Comparison of ENCODE assay signal across 8 cellular contexts in the genomic region with DNA sequence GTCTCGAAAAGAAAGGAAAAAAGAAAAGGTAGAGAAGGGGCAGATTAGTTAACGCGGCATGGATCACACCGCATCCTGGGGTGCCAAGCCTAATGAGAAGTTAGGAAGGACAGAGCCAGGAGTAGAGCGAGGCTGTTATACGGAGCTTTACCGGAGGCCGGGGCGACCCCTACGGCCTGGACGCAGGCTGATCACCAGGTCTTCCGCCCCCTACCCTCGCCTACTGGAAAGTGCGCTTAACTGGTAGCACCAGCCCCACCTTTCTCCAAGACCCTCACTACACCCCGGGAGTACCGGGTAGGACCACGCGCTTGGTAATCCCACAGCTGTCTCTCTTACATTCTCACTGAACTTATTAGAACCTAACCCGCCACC. TPM values are rescaled to one million over a fixed set of nuclear protein-coding genes. Genes with fewer than 3 reads are reported as not detected.
A peak's percentile ranks its signal among the peaks of the same experiment; 100 is the strongest.
DNase-seq lines count a peak whose midpoint lies in the region; ATAC-seq and TF ChIP-seq lines count a peak whose summit lies in the region.

No MANE protein-coding gene starts in this region.

- peak overlapping the region; percentile 91 for H3K4me3 ChIP-seq in CD8-positive, alpha-beta T cell (ENCODE audit: low read depth, low read length)
- H3K4me3 ChIP-seq in OCI-LY3 (ENCODE audit: low read length) (peak overlapping the region; percentile 91), mucosa of stomach (ENCODE audit: low read length) (peak overlapping the region; percentile 100)
- peak overlapping the region; percentile 82 for H3K4me3 ChIP-seq in effector memory CD4-positive, alpha-beta T cell (ENCODE audit: insufficient read depth, low read depth, low read length, poor library complexity, severe bottlenecking)

- H3K4me1 ChIP-seq in CD8-positive, alpha-beta T cell (ENCODE audit: insufficient read depth, low read length), result peaks cover 32% of the 10 kb centered on the region
- H3K4me1 ChIP-seq in OCI-LY3 (ENCODE audit: low read length) (peaks cover 22% of the 10 kb centered on the region), mucosa of stomach (ENCODE audit: control insufficient read depth, insufficient read depth, low read length) (no peaks in the 10 kb centered on the region)
- peaks cover 3% of the 10 kb centered on the region for H3K4me1 ChIP-seq in effector memory CD4-positive, alpha-beta T cell (ENCODE audit: control insufficient read depth, insufficient read depth, low read length, poor library complexity, severe bottlenecking)

- H2AFZ ChIP-seq in OCI-LY3 (ENCODE audit: low read depth, low read length), result no peak overlapping the region

- H3K4me3 Mint-ChIP-seq in CD8-positive, alpha-beta T cell, result peak overlapping the region; percentile 99

- no peak for DNase-seq in CD8-positive, alpha-beta T cell
- no peak for DNase-seq in effector memory CD4-positive, alpha-beta T cell
- DNase-seq in AG08395 (ENCODE audit: low spot score), result no peak
- no peak for DNase-seq in HT-29 (ENCODE audit: low spot score)
- no peak for DNase-seq in activated gamma-delta T cell (lab: John Stamatoyannopoulos, UW)

- H3K36me3 Mint-ChIP-seq in CD8-positive, alpha-beta T cell, result peaks cover 69% of the 10 kb centered on the region

- peak overlapping the region; percentile 99 for H3K27ac Mint-ChIP-seq in CD8-positive, alpha-beta T cell

- peaks cover 58% of the 10 kb centered on the region for H3K79me2 ChIP-seq in OCI-LY3 (ENCODE audit: low read length)

- CTCF ChIA-PET in CD8-positive, alpha-beta T cell (lab: Charles Lee), result interaction anchor here (0.7 to 4.7 kb wide), 8 partner anchors 14 to 265 kb away, joined by 3 to 38 read pairs (median 6); partner anchors contain the start of genes C12orf60 and WBP11

- H4K20me1 ChIP-seq in OCI-LY3 (ENCODE audit: insufficient read depth, low read length), result 0 out of 2 replicates have a peak, but pooled peaks cover 2% of the 10 kb centered on the region

- peaks cover 21% of the 10 kb centered on the region for H3K9me3 Mint-ChIP-seq in CD8-positive, alpha-beta T cell

- no peaks in the 10 kb centered on the region for H3K27me3 ChIP-seq in CD8-positive, alpha-beta T cell (ENCODE audit: insufficient read depth, low read length)
- no peaks in the 10 kb centered on the region for H3K27me3 ChIP-seq in OCI-LY3 (ENCODE audit: low read depth, low read length)
- H3K27me3 ChIP-seq in effector memory CD4-positive, alpha-beta T cell (replicated peaks; ENCODE audit: control insufficient read depth, insufficient read depth, low read length, poor library complexity, severe bottlenecking), result no peaks in the 10 kb centered on the region
- no peaks in the 10 kb centered on the region for H3K27me3 ChIP-seq in mucosa of stomach (ENCODE audit: control insufficient read depth, insufficient read depth, low read length)

- H3K36me3 ChIP-seq in CD8-positive, alpha-beta T cell (ENCODE audit: insufficient read depth, low read length), result no peaks in the 10 kb centered on the region
- H3K36me3 ChIP-seq in OCI-LY3 (replicated peaks; ENCODE audit: low read depth, low read length), result peaks cover 43% of the 10 kb centered on the region
- peaks cover 8% of the 10 kb centered on the region for H3K36me3 ChIP-seq in effector memory CD4-positive, alpha-beta T cell (ENCODE audit: control insufficient read depth, insufficient read depth, low read length)
- no peaks in the 10 kb centered on the region for H3K36me3 ChIP-seq in mucosa of stomach (ENCODE audit: control insufficient read depth, insufficient read depth, low read length)

- no peaks in the 10 kb centered on the region for H3K27me3 Mint-ChIP-seq in CD8-positive, alpha-beta T cell (ENCODE audit: low read depth)

- no peak for TF ChIP-seq CTCF in CD8-positive, alpha-beta T cell (IDR thresholded peaks at IDR 0.05)
- no peak for TF ChIP-seq CTCF in OCI-LY3 (IDR thresholded peaks at IDR 0.05; ENCODE audit: low read depth, low read length)

- peak overlapping the region; percentile 76 for H3K4me2 ChIP-seq in OCI-LY3 (ENCODE audit: low read length)

- H3K9ac ChIP-seq in OCI-LY3 (ENCODE audit: low read length), result peak overlapping the region; percentile 98
- peak overlapping the region; percentile 98 for H3K9ac ChIP-seq in mucosa of stomach (ENCODE audit: low read length)

- POLR2A ChIA-PET in CD8-positive, alpha-beta T cell (lab: Charles Lee), result interaction anchor here (0.7 to 9.1 kb wide), 22 partner anchors 10 to 1956 kb away, joined by 3 to 184 read pairs (median 5); partner anchors contain the start of genes ARHGDIB, ATF7IP, C12orf60 and DDX47

- intact Hi-C loops in CD8-positive, alpha-beta T cell (cut with DNase I, micrococcal nuclease), result loop anchor here in 1 of 2 experiments (5.0 kb wide), 2 partner anchors 47 to 512 kb away; no protein-coding TSS in a partner anchor

- peak overlapping the region; percentile 99 for H3K27ac ChIP-seq in CD8-positive, alpha-beta T cell (ENCODE audit: low read depth, low read length)
- H3K27ac ChIP-seq in OCI-LY3 (ENCODE audit: low read length), result peak overlapping the region; percentile 95
- H3K27ac ChIP-seq in effector memory CD4-positive, alpha-beta T cell (ENCODE audit: insufficient read depth, low read length, poor library complexity, severe bottlenecking), result peak overlapping the region; percentile 98

- H3K9me3 ChIP-seq in CD8-positive, alpha-beta T cell (ENCODE audit: low read length), result no peaks in the 10 kb centered on the region
- H3K9me3 ChIP-seq in OCI-LY3 (ENCODE audit: insufficient read depth, low read length) (no peaks in the 10 kb centered on the region), mucosa of stomach (ENCODE audit: control insufficient read depth, low read length) (no peaks in the 10 kb centered on the region)
- H3K9me3 ChIP-seq in effector memory CD4-positive, alpha-beta T cell (ENCODE audit: control insufficient read depth, low read length), result peaks cover 5% of the 10 kb centered on the region

- peaks cover 58% of the 10 kb centered on the region for H3K4me1 Mint-ChIP-seq in CD8-positive, alpha-beta T cell (ENCODE audit: low read depth)

- no peak for ATAC-seq in CD8-positive, alpha-beta T cell
- peak; percentile 5 for ATAC-seq in GM21360 (IDR thresholded peaks at IDR 0.05; ENCODE audit: unreplicated experiment)

RNA-seq across cellular contexts. Expression of gene WBP11, which starts 33.8 kb away (rescaled TPM):
- 100 to 1,000 TPM; 171 to 184 TPM for total RNA-seq in CD8-positive, alpha-beta T cell
- 18.0 and 28.8 TPM in 2 replicates for total RNA-seq in HT-29 (2014; rRNA removed; shearing (Covaris generic))

RNA-seq across cellular contexts. Expression of gene C12orf60, which starts 34.0 kb away (rescaled TPM):
- under 1 TPM in 1 of 2 experiments, not detected in 1; 0.14 TPM for total RNA-seq in CD8-positive, alpha-beta T cell
- total RNA-seq in HT-29 (2014; rRNA removed; shearing (Covaris generic)), result 0.89 and 0.99 TPM in 2 replicates

RNA-seq across cellular contexts. Expression of gene SMCO3, which starts 44.5 kb away (rescaled TPM):
- not detected for total RNA-seq in CD8-positive, alpha-beta T cell
- total RNA-seq in HT-29 (2014; rRNA removed; shearing (Covaris generic)), result not detected in 2 replicates
